Comparison of ENCODE assay signal across 17 cellular contexts in genomic region chr4:6229095-6229494, GRCh38. TPM values are rescaled to one million over a fixed set of nuclear protein-coding genes. Genes with fewer than 3 reads are reported as not detected.
DNase-seq lines count a peak whose midpoint lies in the region; ATAC-seq and TF ChIP-seq lines count a peak whose summit lies in the region.
"Had no signal": no experiment of that assay in that cellular context is flagged by ENCODE, and none has a peak within 500 bp of the region (broad histone marks: within the 10 kb centered on the region; RNA-seq: fewer than 3 reads in every experiment).

No MANE protein-coding gene starts in this region.

- no peaks in the 10 kb centered on the region for H3K27me3 ChIP-seq in BE2C
- H3K27me3 ChIP-seq: SJSA1 had no signal

- TF ChIP-seq CTCF in BE2C (IDR thresholded peaks at IDR 0.05; ENCODE audit: low read depth, low read length): peak; percentile 28; the same call in 1 of the 2 replicates

- no peaks in the 10 kb centered on the region for H3K9me3 ChIP-seq in BE2C
- H3K9me3 ChIP-seq: SJSA1, tibial artery had no signal

- no peaks in the 10 kb centered on the region for H3K36me3 ChIP-seq in BE2C
- H3K36me3 ChIP-seq: SJSA1, tibial artery had no signal

- DNase-seq in BE2C (peak; percentile 77), NCI-H2029 (lab: John Stamatoyannopoulos, UW) (peak; percentile 83), head of caudate nucleus (peak; percentile 44 to 87 (median 74)), nucleus accumbens (lab: John Stamatoyannopoulos, UW) (peak in 49 of 56 donors; percentile 11 to 83 (median 57)), NCI-H2107 (lab: John Stamatoyannopoulos, UW) (no peak), T-helper 9 cell (no peak)
- DNase-seq: activated CD4-positive, alpha-beta T cell treated with anti-CD3 and anti-CD28 coated beads, Interleukin-2, amount 50 U/mL, for 48 hours; foreskin melanocyte; kidney; MV-4-11; NCI-H2227 treated with DMSO at 0.1 percent for 48 hours had no signal

- H3K4me3 ChIP-seq in BE2C (ENCODE audit: low read depth, low read length): no peak overlapping the region
- H3K4me3 ChIP-seq: GM23338, SJSA1, tibial artery had no signal

- intact Hi-C loops in head of caudate nucleus (cut with DNase I): no loop called here

- H3K4me1 ChIP-seq in BE2C: peaks cover 33% of the 10 kb centered on the region
- H3K4me1 ChIP-seq: SJSA1, tibial artery had no signal

- ATAC-seq in HG02642 (IDR thresholded peaks at IDR 0.05; ENCODE audit: poor library complexity, unreplicated experiment): no peak
- no peak for ATAC-seq in HG02870 (IDR thresholded peaks at IDR 0.05; ENCODE audit: unreplicated experiment)
- ATAC-seq: GM23338 had no signal

RNA-seq across cellular contexts. Expression of gene JAKMIP1, which starts 28.7 kb away (rescaled TPM):
- 6.5 TPM for polyA plus RNA-seq in BE2C (2012; ENCODE audit: insufficient read depth, insufficient read length, low read depth)
- polyA plus RNA-seq: AG04450 had no signal

RNA-seq across cellular contexts. Expression of gene WFS1, which starts 40.6 kb away (rescaled TPM):
- polyA plus RNA-seq in BE2C (2012; ENCODE audit: insufficient read depth, insufficient read length, low read depth): 32.8 TPM

Comparison
In these comparisons a context has a peak if more than half of its experiments do, and no peak if none do; other contexts are left out.
1. DNase-seq: peak in BE2C (single experiment), NCI-H2029 (single experiment), head of caudate nucleus (42 of 42) and nucleus accumbens (49 of 56); none in NCI-H2107 (single experiment) and T-helper 9 cell (single experiment).